In genomic region chr3:171838218-171838720, GRCh38 we compare ENCODE assay signal across 8 cellular contexts. TPM values are rescaled to one million over a fixed set of nuclear protein-coding genes. Genes with fewer than 3 reads are reported as not detected.
DNase-seq lines count a peak whose midpoint lies in the region; ATAC-seq and TF ChIP-seq lines count a peak whose summit lies in the region.

No MANE protein-coding gene starts in this region.

- H3K4me3 Mint-ChIP-seq in natural killer cell: no peak overlapping the region

- in situ Hi-C loops in astrocyte of the spinal cord (cut with HindIII; ENCODE audit: low sequenced_read_pairs): no loop called here

- CTCF ChIA-PET in HEK293 (lab: Yijun Ruan, JAX): interaction anchor here (0.6 to 0.9 kb wide), 3 partner anchors 49 to 288 kb away, joined by 3 to 4 read pairs (median 3); no protein-coding TSS in a partner anchor

- H3K4me1 Mint-ChIP-seq in natural killer cell: no peaks in the 10 kb centered on the region

- no peaks in the 10 kb centered on the region for H3K27me3 ChIP-seq in stomach smooth muscle (ENCODE audit: control insufficient read depth in 1 of 2, insufficient read depth in 2 of 2, low read length in 2 of 2)

- intact Hi-C loops in natural killer cell (cut with micrococcal nuclease): loop anchor here (10.0 kb wide), 1 partner anchor 873 kb away; no protein-coding TSS in a partner anchor

- no peaks in the 10 kb centered on the region for H3K9me3 ChIP-seq in HEK293 (ENCODE audit: control insufficient read depth, insufficient read depth, low read depth, low read length)
- no peaks in the 10 kb centered on the region for H3K9me3 ChIP-seq in stomach smooth muscle (ENCODE audit: control insufficient read depth in 2 of 2, low read length in 2 of 2)

- H3K36me3 ChIP-seq in HEK293 (ENCODE audit: control insufficient read depth in 2 of 2, insufficient read depth in 1 of 2, low read length in 2 of 2) (no peaks in the 10 kb centered on the region), stomach smooth muscle (ENCODE audit: control insufficient read depth in 2 of 2, insufficient read depth in 2 of 2, low read length in 2 of 2) (no peaks in the 10 kb centered on the region)

- no peak for ATAC-seq in GM18498 (IDR thresholded peaks at IDR 0.05; ENCODE audit: unreplicated experiment)
- ATAC-seq in HG03108 (IDR thresholded peaks at IDR 0.05; ENCODE audit: unreplicated experiment): no peak
- no peak for ATAC-seq in natural killer cell
- no peak for ATAC-seq in HG03439 (IDR thresholded peaks at IDR 0.05; ENCODE audit: unreplicated experiment)

- H3K27ac Mint-ChIP-seq in natural killer cell: no peak overlapping the region

- no peaks in the 10 kb centered on the region for H3K9me3 Mint-ChIP-seq in natural killer cell

- DNase-seq in astrocyte of the spinal cord (ENCODE audit: low read depth, low spot score) (peak; percentile 86), kidney tubule cell (ENCODE audit: low spot score) (peak; percentile 39), natural killer cell (no peak)

- H3K4me1 ChIP-seq in HEK293 (ENCODE audit: control insufficient read depth, insufficient read depth, low read length) (no peaks in the 10 kb centered on the region), stomach smooth muscle (ENCODE audit: control insufficient read depth, insufficient read depth, low read length) (no peaks in the 10 kb centered on the region)

- POLR2A ChIA-PET in HEK293 (lab: Yijun Ruan, JAX): no interaction called here

- H3K27ac ChIP-seq in HEK293 (ENCODE audit: extremely low read depth, low read depth, low read length): no peak overlapping the region
- peak overlapping the region; percentile 8 for H3K27ac ChIP-seq in stomach smooth muscle (ENCODE audit: low read length)

- H3K4me3 ChIP-seq in HEK293 (ENCODE audit: low read depth, low read length): no peak overlapping the region
- peak overlapping the region; percentile 16 for H3K4me3 ChIP-seq in astrocyte of the spinal cord (ENCODE audit: low read depth, low read length)
- peak overlapping the region in 1 of 2 donors; percentile 29 for H3K4me3 ChIP-seq in stomach smooth muscle (ENCODE audit: low read length in 2 of 2)

- H3K36me3 Mint-ChIP-seq in natural killer cell: no peaks in the 10 kb centered on the region

- H3K27me3 Mint-ChIP-seq in natural killer cell (ENCODE audit: low read depth in 2 of 2): peaks cover 5 to 19% of the 10 kb centered on the region in 2 donors

- TF ChIP-seq CTCF in HEK293 (tag by site-specific recombination; IDR thresholded peaks at IDR 0.05): no peak
- peak; percentile 8 for TF ChIP-seq CTCF in astrocyte of the spinal cord (IDR thresholded peaks at IDR 0.05; ENCODE audit: low read depth, low read length)
- no peak for TF ChIP-seq CTCF in natural killer cell (IDR thresholded peaks at IDR 0.05)

- no peak overlapping the region for H3K9ac ChIP-seq in stomach smooth muscle (ENCODE audit: low read length in 2 of 2)

TF ChIP-seq in HEK293, 187 proteins besides CTCF, POLR2A, EP300 and RAD21:
- TF ChIP-seq ZNF2 (tag by site-specific recombination; IDR thresholded peaks at IDR 0.05) (no peak), ZBTB17 (tag by site-specific recombination; IDR thresholded peaks at IDR 0.05) (peak; percentile 24; the same call in 1 of the 2 replicates)

RNA-seq across cellular contexts. Expression of gene TMEM212, which starts 4.9 kb away (rescaled TPM):
- not detected for total RNA-seq in natural killer cell

RNA-seq across cellular contexts. Expression of gene PLD1, which starts 28.0 kb away (rescaled TPM):
- total RNA-seq in natural killer cell: 10 to 100 TPM; 13.2 to 26.3 (median 17.1) TPM
